Comparison of ENCODE assay signal across 14 cellular contexts in genomic region chr7:31336202-31337035, GRCh38. TPM values are rescaled to one million over a fixed set of nuclear protein-coding genes. Genes with fewer than 3 reads are reported as not detected.
A peak's percentile ranks its signal among the peaks of the same experiment; 100 is the strongest.
DNase-seq lines count a peak whose midpoint lies in the region; ATAC-seq, FAIRE-seq and TF ChIP-seq lines count a peak whose summit lies in the region.
"Had no signal": no experiment of that assay in that cellular context is flagged by ENCODE, and none has a peak within 500 bp of the region (broad histone marks: within the 10 kb centered on the region; RNA-seq: fewer than 3 reads in every experiment).

No MANE protein-coding gene starts in this region.

- H3K9me3 Mint-ChIP-seq in glutamatergic neuron (ENCODE audit: unreplicated experiment) (peaks cover 2% of the 10 kb centered on the region), mesothelial cell of epicardium (no peaks in the 10 kb centered on the region)
- H3K9me3 Mint-ChIP-seq: dendritic cell treated with granulocyte-macrophage colony-stimulating factor and Interleukin-4, amounts not matched to agents 40 ng/mL and 50 ng/mL, for 4 days had no signal

- intact Hi-C loops in Right ventricle myocardium inferior (cut with DNase I) = no loop called here
- intact Hi-C loops in cardiac septum (cut with DNase I) = no loop called here

- H3K36me3 Mint-ChIP-seq in glutamatergic neuron (ENCODE audit: unreplicated experiment) = no peaks in the 10 kb centered on the region
- no peaks in the 10 kb centered on the region for H3K36me3 Mint-ChIP-seq in mesothelial cell of epicardium

- H3K4me3 Mint-ChIP-seq in glutamatergic neuron (ENCODE audit: unreplicated experiment) (peak overlapping the region; percentile 56), mesothelial cell of epicardium (peak overlapping the region; percentile 33)
- H3K4me3 Mint-ChIP-seq: dendritic cell treated with granulocyte-macrophage colony-stimulating factor and Interleukin-4, amounts not matched to agents 40 ng/mL and 50 ng/mL, for 4 days had no signal

- TF ChIP-seq CTCF in glutamatergic neuron (IDR thresholded peaks at IDR 0.05; ENCODE audit: partially characterized antibody, unreplicated experiment) (peak; percentile 60), mesothelial cell of epicardium (IDR thresholded peaks at IDR 0.05; ENCODE audit: unreplicated experiment) (no peak)

- H3K4me1 Mint-ChIP-seq in glutamatergic neuron (ENCODE audit: low read depth, unreplicated experiment) (peaks cover 12% of the 10 kb centered on the region), mesothelial cell of epicardium (peaks cover 5% of the 10 kb centered on the region)

- no peak overlapping the region for H3K27ac Mint-ChIP-seq in glutamatergic neuron (ENCODE audit: unreplicated experiment)
- no peak overlapping the region for H3K27ac Mint-ChIP-seq in mesothelial cell of epicardium
- H3K27ac Mint-ChIP-seq: dendritic cell treated with granulocyte-macrophage colony-stimulating factor and Interleukin-4, amounts not matched to agents 40 ng/mL and 50 ng/mL, for 4 days had no signal

- peak; percentile 13 for FAIRE-seq in urothelium cell line (lab: Jason Lieb, UNC)
- FAIRE-seq: G401.6 had no signal

- DNase-seq in Right ventricle myocardium inferior (ENCODE audit: missing footprints) (no peak), cardiac septum (ENCODE audit: low spot score) (no peak), glutamatergic neuron (peak; percentile 55), mesothelial cell of epicardium (ENCODE audit: low spot score in 2 of 2, unreplicated experiment in 2 of 2) (no peak), urothelium cell line (ENCODE audit: low spot score) (peak; percentile 65), ureter (ENCODE audit: low spot score) (no peak), cortex of kidney (lab: John Stamatoyannopoulos, UW) (no peak)
- DNase-seq: Kasumi-1, SHP77 had no signal

- H3K27me3 Mint-ChIP-seq in glutamatergic neuron (ENCODE audit: unreplicated experiment) (peaks cover 4% of the 10 kb centered on the region), mesothelial cell of epicardium (ENCODE audit: low read depth) (peaks cover 93% of the 10 kb centered on the region)

- ATAC-seq in Right ventricle myocardium inferior = peak; percentile 42
- no peak for ATAC-seq in GM21825 (IDR thresholded peaks at IDR 0.05; ENCODE audit: unreplicated experiment)

RNA-seq across cellular contexts. Expression of gene NEUROD6, which starts 4.1 kb away (rescaled TPM):
- total RNA-seq in Right ventricle myocardium inferior (not detected), cardiac septum (not detected), glutamatergic neuron (ENCODE audit: unreplicated experiment) (not detected), mesothelial cell of epicardium (not detected in 3 replicates), ureter (not detected)
- total RNA-seq: osteocyte, urinary bladder had no signal

Comparison
In these comparisons a context has a peak if more than half of its experiments do, and no peak if none do; other contexts are left out.
1. DNase-seq: peak in glutamatergic neuron (single experiment) and urothelium cell line (single experiment); none in Right ventricle myocardium inferior (single experiment), cardiac septum (single experiment), mesothelial cell of epicardium (0 of 2), ureter (single experiment) and cortex of kidney (single experiment).